ENCODE assay signal across 25 cellular contexts in the genomic region with DNA sequence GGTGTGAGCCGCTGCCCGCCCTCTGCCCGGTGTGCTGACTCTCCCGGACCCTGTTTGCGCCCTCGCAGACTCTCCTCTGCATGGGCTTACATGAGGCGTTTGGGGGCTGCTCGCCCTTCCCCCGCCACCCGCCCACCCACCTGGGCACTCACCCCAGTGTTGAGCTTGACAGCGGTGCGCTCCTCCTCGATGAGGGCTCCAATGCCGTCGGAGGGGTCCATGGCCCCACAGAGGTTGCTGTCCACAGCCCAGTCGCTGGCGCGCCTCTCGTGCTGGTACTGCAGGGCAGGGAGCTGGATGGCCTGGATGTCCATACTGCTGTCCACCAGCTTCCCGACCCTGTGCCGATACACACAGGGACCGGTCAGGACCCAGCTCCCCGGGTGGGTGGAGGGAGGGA. TPM values are rescaled to one million over a fixed set of nuclear protein-coding genes. Genes with fewer than 3 reads are reported as not detected.
"Had no signal": no experiment of that assay in that cellular context is flagged by ENCODE, and none has a peak within 500 bp of the region (broad histone marks: within the 10 kb centered on the region; RNA-seq: fewer than 3 reads in every experiment).

No MANE protein-coding gene starts in this region.

- FAIRE-seq: keratinocyte had no signal

- ATAC-seq: heart right ventricle; left colon; left lung; naive thymus-derived CD8-positive, alpha-beta T cell; right cardiac atrium; sciatic nerve; stimulated activated memory B cell treated with anti-CD40 and anti-IgM and Interleukin-4, amounts not matched to agents 10 μg/mL and 1 μg/mL and 100 μg/mL, for 72 hours; stimulated activated naive CD8-positive, alpha-beta T cell treated with anti-CD3 and anti-CD28 coated beads, Interleukin-15, amount 100 ng/mL, for 72 hours had no signal

- DNase-seq: heart right ventricle; left colon; lower lobe of right lung; mammary epithelial cell; mesenchymal stem cell; naive thymus-derived CD8-positive, alpha-beta T cell; occipital lobe; ovary; posterior cingulate gyrus; retina; stimulated activated CD4-positive, alpha-beta T cell treated with anti-CD3 and anti-CD28 coated beads, Interleukin-4, amount 100 ng/mL, for 24 hours; stimulated activated naive CD4-positive, alpha-beta T cell treated with Interleukin-2 at 50 U/mL for 16 hours; stimulated activated naive CD8-positive, alpha-beta T cell treated with anti-CD3 and anti-CD28 coated beads, Interleukin-15, amount 100 ng/mL, for 72 hours; substantia nigra had no signal

- H3K4me2 ChIP-seq: hepatocyte had no signal

- H3K9me3 ChIP-seq: heart right ventricle, left lung, lower lobe of right lung, neutrophil, ovary, prostate gland, tibial nerve, vagina had no signal

- H3K27ac ChIP-seq: heart right ventricle, hepatocyte, left lung, lower lobe of right lung, neutrophil, ovary, prostate gland, skin epidermis, tibial nerve, vagina had no signal

- H3K27me3 ChIP-seq: heart right ventricle, hepatocyte, left lung, neutrophil, ovary, tibial nerve, vagina had no signal

- H3K4me1 ChIP-seq: heart right ventricle, left lung, lower lobe of right lung, prostate gland, vagina had no signal

- H3K4me3 ChIP-seq: heart right ventricle, hepatocyte, left lung, lower lobe of right lung, ovary, prostate gland, skin epidermis, tibial nerve, vagina had no signal

- H3K36me3 ChIP-seq: neutrophil, ovary, prostate gland, vagina had no signal

RNA-seq across cellular contexts. Expression of a gene that starts 53.0 kb away (rescaled TPM):
- polyA plus RNA-seq: naive thymus-derived CD8-positive, alpha-beta T cell had no signal
